Comparison of ENCODE assay signal across 1 cellular context in genomic region chr20:51735728-51736600, GRCh38.
TF ChIP-seq lines count a peak whose summit lies in the region.

No MANE protein-coding gene starts in this region.

TF ChIP-seq in IMR-90, 13 proteins besides CTCF, POLR2A, EP300 and RAD21:
- no peak for TF ChIP-seq USF2 (IDR thresholded peaks at IDR 0.05; ENCODE audit: low read depth, low read length)
- TF ChIP-seq, protein P1, sequence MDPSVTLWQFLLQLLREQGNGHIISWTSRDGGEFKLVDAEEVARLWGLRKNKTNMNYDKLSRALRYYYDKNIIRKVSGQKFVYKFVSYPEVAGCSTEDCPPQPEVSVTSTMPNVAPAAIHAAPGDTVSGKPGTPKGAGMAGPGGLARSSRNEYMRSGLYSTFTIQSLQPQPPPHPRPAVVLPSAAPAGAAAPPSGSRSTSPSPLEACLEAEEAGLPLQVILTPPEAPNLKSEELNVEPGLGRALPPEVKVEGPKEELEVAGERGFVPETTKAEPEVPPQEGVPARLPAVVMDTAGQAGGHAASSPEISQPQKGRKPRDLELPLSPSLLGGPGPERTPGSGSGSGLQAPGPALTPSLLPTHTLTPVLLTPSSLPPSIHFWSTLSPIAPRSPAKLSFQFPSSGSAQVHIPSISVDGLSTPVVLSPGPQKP (IDR thresholded peaks at IDR 0.05; ENCODE audit: borderline replicate concordance, low read depth, low read length) = no peak
- TF ChIP-seq FOS (IDR thresholded peaks at IDR 0.05; ENCODE audit: low read depth, low read length) = no peak
- TF ChIP-seq NFE2L2 (IDR thresholded peaks at IDR 0.05; ENCODE audit: low read depth, low read length) = no peak
- TF ChIP-seq MAFK (IDR thresholded peaks at IDR 0.05; ENCODE audit: low read depth, low read length) = no peak
- TF ChIP-seq SMC3 (IDR thresholded peaks at IDR 0.05; ENCODE audit: low read depth, low read length) = no peak
- TF ChIP-seq MAZ (IDR thresholded peaks at IDR 0.05; ENCODE audit: borderline replicate concordance, low read depth, low read length) = no peak
